23 cellular contexts compared by ENCODE assay signal in the genomic region with DNA sequence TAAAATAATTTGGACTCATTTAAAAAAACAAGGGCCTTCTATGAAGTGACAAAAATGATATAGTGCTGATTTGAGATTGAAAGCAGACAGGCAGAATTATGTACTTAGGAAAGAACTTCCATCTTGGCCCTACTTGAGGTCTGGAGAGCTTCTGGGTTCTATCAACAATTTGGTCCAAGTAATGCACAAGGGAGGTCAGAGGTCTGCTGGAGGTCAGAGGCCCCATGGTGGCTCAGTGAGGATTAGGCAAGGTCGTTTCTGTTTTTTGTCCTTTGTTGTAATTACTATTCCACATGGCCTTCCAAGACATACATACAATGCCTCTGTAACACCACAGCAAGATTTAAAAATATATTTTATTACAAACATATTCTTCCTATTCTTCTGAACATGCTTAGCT. TPM values are rescaled to one million over a fixed set of nuclear protein-coding genes. Genes with fewer than 3 reads are reported as not detected.
A peak's percentile ranks its signal among the peaks of the same experiment; 100 is the strongest.
DNase-seq lines count a peak whose midpoint lies in the region; TF ChIP-seq lines count a peak whose summit lies in the region.
"Had no signal": no experiment of that assay in that cellular context is flagged by ENCODE, and none has a peak within 500 bp of the region (broad histone marks: within the 10 kb centered on the region; RNA-seq: fewer than 3 reads in every experiment).

No MANE protein-coding gene starts in this region.

- no peaks in the 10 kb centered on the region for H4K20me1 ChIP-seq in GM23248 (ENCODE audit: insufficient read depth)

- H3K36me3 ChIP-seq in ACC112 (ENCODE audit: insufficient read depth, low read length) (no peaks in the 10 kb centered on the region), GM23248 (ENCODE audit: low read depth) (no peaks in the 10 kb centered on the region), brain microvascular endothelial cell (replicated peaks) (no peaks in the 10 kb centered on the region), ascending aorta (no peaks in the 10 kb centered on the region)

- H3K4me1 Mint-ChIP-seq in osteocyte (ENCODE audit: unreplicated experiment) (peaks cover 50% of the 10 kb centered on the region), progenitor cell of endocrine pancreas (ENCODE audit: low read depth) (peaks cover 6% of the 10 kb centered on the region), endothelial cell (ENCODE audit: unreplicated experiment) (no peaks in the 10 kb centered on the region)

- peak overlapping the region; percentile 10 for H3K4me3 Mint-ChIP-seq in osteocyte (ENCODE audit: unreplicated experiment)
- no peak overlapping the region for H3K4me3 Mint-ChIP-seq in progenitor cell of endocrine pancreas (ENCODE audit: low read depth)
- no peak overlapping the region for H3K4me3 Mint-ChIP-seq in endothelial cell (ENCODE audit: unreplicated experiment)
- H3K4me3 Mint-ChIP-seq: CD4-positive, alpha-beta memory T cell had no signal

- H3K9me3 ChIP-seq in GM23248 (ENCODE audit: low read depth), result no peaks in the 10 kb centered on the region
- no peaks in the 10 kb centered on the region for H3K9me3 ChIP-seq in ascending aorta
- H3K9me3 ChIP-seq: A549 had no signal

- no peaks in the 10 kb centered on the region for H3K9me2 ChIP-seq in GM23248 (ENCODE audit: insufficient read depth)

- H3K27ac Mint-ChIP-seq in osteocyte (ENCODE audit: unreplicated experiment) (peak overlapping the region; percentile 87), progenitor cell of endocrine pancreas (no peak overlapping the region), endothelial cell (ENCODE audit: unreplicated experiment) (no peak overlapping the region)

- H3K4me1 ChIP-seq in ACC112 (ENCODE audit: control insufficient read depth, insufficient read depth, low read length, unreplicated experiment) (peaks cover 30% of the 10 kb centered on the region), GM23248 (ENCODE audit: insufficient read depth) (peaks cover 38% of the 10 kb centered on the region), ascending aorta (no peaks in the 10 kb centered on the region)

- intact Hi-C loops in ascending aorta (cut with DNase I), result no loop called here

- H3K27ac ChIP-seq in ACC112 (ENCODE audit: low read depth, low read length), result peak overlapping the region; percentile 73
- peak overlapping the region; percentile 74 for H3K27ac ChIP-seq in GM23248
- H3K27ac ChIP-seq in brain microvascular endothelial cell, result peak overlapping the region; percentile 35
- H3K27ac ChIP-seq in ascending aorta, result no peak overlapping the region
- H3K27ac ChIP-seq: A549, PC-9 had no signal

- H3K36me3 Mint-ChIP-seq in osteocyte (ENCODE audit: unreplicated experiment) (no peaks in the 10 kb centered on the region), progenitor cell of endocrine pancreas (ENCODE audit: insufficient read depth) (no peaks in the 10 kb centered on the region), endothelial cell (ENCODE audit: low read depth, unreplicated experiment) (no peaks in the 10 kb centered on the region)
- H3K36me3 Mint-ChIP-seq: CD4-positive, alpha-beta memory T cell had no signal

- in situ Hi-C loops in GM23248 (cut with MboI), result no loop called here
- in situ Hi-C loops in brain microvascular endothelial cell (cut with HindIII; ENCODE audit: low pct_ligation_motif_present, low sequenced_read_pairs), result no loop called here

- 6 to 19% methylated on average over 1 of the region's 1 CpG for WGBS in GM23248 (ENCODE audit: low coverage in 1 of 2, low lambda C conversion rate in 2 of 2, missing lambda C conversion rate in 2 of 2), 2 experiments

- H3K9me3 Mint-ChIP-seq in osteocyte (ENCODE audit: unreplicated experiment) (no peaks in the 10 kb centered on the region), progenitor cell of endocrine pancreas (ENCODE audit: low read depth) (no peaks in the 10 kb centered on the region), endothelial cell (ENCODE audit: unreplicated experiment) (no peaks in the 10 kb centered on the region)
- H3K9me3 Mint-ChIP-seq: CD4-positive, alpha-beta memory T cell had no signal

- no peak for DNase-seq in GM23248
- no peak for DNase-seq in brain microvascular endothelial cell
- no peak for DNase-seq in osteocyte (ENCODE audit: extremely low spot score, unreplicated experiment)
- DNase-seq in progenitor cell of endocrine pancreas (ENCODE audit: low spot score, unreplicated experiment), result no peak
- no peak for DNase-seq in ascending aorta (ENCODE audit: low spot score in 2 of 2)
- DNase-seq in endothelial cell (ENCODE audit: low spot score), result no peak
- DNase-seq: C1 segment of cervical spinal cord; CD4-positive, alpha-beta memory T cell; COR-L47; DMS53; H7; Karpas-422; NCI-H1105 treated with DMSO at 0.1 percent for 48 hours; NCI-H146; NCI-H1930; NCI-H446 treated with DMSO at 0.1 percent for 48 hours; NCI-H526; NCI-H82; NK-92 treated with Interleukin-12 subunit alpha and Interleukin-12 subunit beta, amount 100 ng/mL, for 24 hours; PC-9; SHP77 had no signal

- H3K27me3 ChIP-seq in ACC112 (ENCODE audit: insufficient read depth, low read length) (no peaks in the 10 kb centered on the region), GM23248 (replicated peaks; ENCODE audit: insufficient read depth) (no peaks in the 10 kb centered on the region), brain microvascular endothelial cell (replicated peaks) (no peaks in the 10 kb centered on the region), ascending aorta (no peaks in the 10 kb centered on the region)

- no peak overlapping the region for H2AFZ ChIP-seq in ACC112 (ENCODE audit: low read length, unreplicated experiment)
- no peak overlapping the region for H2AFZ ChIP-seq in GM23248
- H2AFZ ChIP-seq: PC-9 had no signal

- H3K4me3 ChIP-seq in ACC112 (ENCODE audit: low read depth, low read length) (no peak overlapping the region), GM23248 (no peak overlapping the region), brain microvascular endothelial cell (ENCODE audit: low read depth, low read length) (no peak overlapping the region), ascending aorta (no peak overlapping the region)
- H3K4me3 ChIP-seq: A549, PC-9 had no signal

- peak overlapping the region; percentile 55 for H3K4me2 ChIP-seq in GM23248 (ENCODE audit: unreplicated experiment)
- H3K4me2 ChIP-seq: A549, PC-9 had no signal

- TF ChIP-seq CTCF in brain microvascular endothelial cell (IDR thresholded peaks at IDR 0.05; ENCODE audit: low read depth, low read length, missing control alignments), result no peak
- no peak for TF ChIP-seq CTCF in osteocyte (IDR thresholded peaks at IDR 0.05)
- TF ChIP-seq CTCF in progenitor cell of endocrine pancreas (IDR thresholded peaks at IDR 0.05; ENCODE audit: unreplicated experiment), result no peak
- no peak for TF ChIP-seq CTCF in ascending aorta (IDR thresholded peaks at IDR 0.05)
- TF ChIP-seq CTCF in endothelial cell (IDR thresholded peaks at IDR 0.05; ENCODE audit: unreplicated experiment), result no peak

- H3K79me2 ChIP-seq in ACC112 (ENCODE audit: control insufficient read depth, insufficient read depth, low read length, unreplicated experiment), result no peaks in the 10 kb centered on the region
- H3K79me2 ChIP-seq in GM23248 (ENCODE audit: insufficient read depth), result no peaks in the 10 kb centered on the region

- H3K9ac ChIP-seq in GM23248, result 0 out of 2 replicates have a peak overlapping the region, but pooled peaks have one; percentile 18

- H3K27me3 Mint-ChIP-seq in osteocyte (ENCODE audit: unreplicated experiment) (no peaks in the 10 kb centered on the region), progenitor cell of endocrine pancreas (no peaks in the 10 kb centered on the region), endothelial cell (ENCODE audit: unreplicated experiment) (no peaks in the 10 kb centered on the region)

- H3F3A ChIP-seq in GM23248 (ENCODE audit: insufficient read depth), result peaks cover 32% of the 10 kb centered on the region

RNA-seq across cellular contexts. Expression of a gene that starts 37.2 kb away (rescaled TPM):
- 8.6 and 8.9 TPM in 2 replicates for total RNA-seq in GM23248 (2014; rRNA removed; shearing (Covaris generic))
- 5.2 and 6.7 TPM in 2 replicates for polyA plus RNA-seq in GM23248 (2016; fragmentation: Nextera tagmentation; extraction: Ambion mirVana)
- 8.5 and 9.3 TPM in 2 replicates for total RNA-seq in osteocyte
- total RNA-seq in progenitor cell of endocrine pancreas, result 13.0 and 14.5 TPM in 2 replicates
- 6.3 TPM for total RNA-seq in ascending aorta
- total RNA-seq in endothelial cell (ENCODE audit: unreplicated experiment), result 6.1 TPM

Comparison
In these comparisons a context has a peak if more than half of its experiments do, and no peak if none do; other contexts are left out.
1. H3K27ac ChIP-seq: peak in ACC112 (single experiment), GM23248 (single experiment) and brain microvascular endothelial cell (single experiment); none in ascending aorta (0 of 2).